In genomic region chr3:48039487-48040190, GRCh38 we compare ENCODE assay signal across 8 cellular contexts. TPM values are rescaled to one million over a fixed set of nuclear protein-coding genes. Genes with fewer than 3 reads are reported as not detected.
DNase-seq lines count a peak whose midpoint lies in the region; ATAC-seq, FAIRE-seq and TF ChIP-seq lines count a peak whose summit lies in the region.

No MANE protein-coding gene starts in this region.

- H3K4me3 ChIP-seq in skeletal muscle satellite cell (ENCODE audit: low read length): no peak overlapping the region
- H3K4me3 ChIP-seq in CD8-positive, alpha-beta memory T cell (ENCODE audit: low read length): no peak overlapping the region

- H3K4me1 ChIP-seq in skeletal muscle satellite cell (ENCODE audit: control insufficient read depth, insufficient read depth, low read length): peaks cover 29% of the 10 kb centered on the region
- H3K4me1 ChIP-seq in CD8-positive, alpha-beta memory T cell (ENCODE audit: insufficient read depth, low read length): peaks cover 2% of the 10 kb centered on the region

- DNase-seq in H54 (ENCODE audit: insufficient read length, low spot score) (peak; percentile 25), T1000 (lab: John Stamatoyannopoulos, UW) (peak; percentile 10), hepatic stellate cell (ENCODE audit: low spot score) (peak; percentile 46), COR-L47 (lab: John Stamatoyannopoulos, UW) (no peak), HEK293T (ENCODE audit: extremely low spot score) (no peak)
- no peak for DNase-seq in CD8-positive, alpha-beta memory T cell

- H3K4me2 ChIP-seq in skeletal muscle satellite cell (ENCODE audit: low read length): peak overlapping the region; percentile 52

- no peak overlapping the region for H3K27ac ChIP-seq in CD8-positive, alpha-beta memory T cell (ENCODE audit: low read depth, low read length)

- POLR2A ChIA-PET in CD8-positive, alpha-beta memory T cell (lab: Charles Lee): no interaction called here
- POLR2A ChIA-PET in HEK293T (lab: Yijun Ruan, JAX): interaction anchor here (0.9 to 1.5 kb wide), 2 partner anchors 13 to 50 kb away, joined by 3 to 6 read pairs; no protein-coding TSS in a partner anchor

- peak; percentile 88 for FAIRE-seq in H54 (lab: Jason Lieb, UNC)

- no peak for TF ChIP-seq POLR2A in H54 (IDR thresholded peaks at IDR 0.05; ENCODE audit: low read depth, low read length)

- peak overlapping the region; percentile 37 for H3K9ac ChIP-seq in skeletal muscle satellite cell (ENCODE audit: low read depth, low read length)

- H3K9me3 ChIP-seq in skeletal muscle satellite cell (replicated peaks; ENCODE audit: low read length): no peaks in the 10 kb centered on the region
- no peaks in the 10 kb centered on the region for H3K9me3 ChIP-seq in CD8-positive, alpha-beta memory T cell (ENCODE audit: low read length)

- peaks cover 14 to 40% (median 30%) of the 10 kb centered on the region in 3 donors for H3K4me1 Mint-ChIP-seq in CD8-positive, alpha-beta memory T cell

- H3K27ac Mint-ChIP-seq in CD8-positive, alpha-beta memory T cell: peak overlapping the region in 4 of 8 donors; percentile 12 to 68 (median 40)

- H3K9me3 Mint-ChIP-seq in CD8-positive, alpha-beta memory T cell: no peaks in the 10 kb centered on the region

- ATAC-seq in HG02973 (IDR thresholded peaks at IDR 0.05; ENCODE audit: unreplicated experiment): no peak

- no peak overlapping the region for H3K4me3 Mint-ChIP-seq in CD8-positive, alpha-beta memory T cell

- no peaks in the 10 kb centered on the region for H3K27me3 Mint-ChIP-seq in CD8-positive, alpha-beta memory T cell

- no peaks in the 10 kb centered on the region for H3K36me3 ChIP-seq in skeletal muscle satellite cell (ENCODE audit: insufficient read depth, low read length)
- H3K36me3 ChIP-seq in CD8-positive, alpha-beta memory T cell (ENCODE audit: insufficient read depth, low read length): no peaks in the 10 kb centered on the region

- H3K27me3 ChIP-seq in skeletal muscle satellite cell (ENCODE audit: control insufficient read depth, insufficient read depth, low read length): no peaks in the 10 kb centered on the region
- H3K27me3 ChIP-seq in CD8-positive, alpha-beta memory T cell (ENCODE audit: insufficient read depth, low read length, poor library complexity, severe bottlenecking): no peaks in the 10 kb centered on the region

- H3K36me3 Mint-ChIP-seq in CD8-positive, alpha-beta memory T cell: peaks cover 0 to 3% (median 3%) of the 10 kb centered on the region in 3 donors

- CTCF ChIA-PET in CD8-positive, alpha-beta memory T cell (lab: Charles Lee): no interaction called here
- CTCF ChIA-PET in HEK293T (lab: Yijun Ruan, JAX): interaction anchor here (0.8 to 1.0 kb wide), 2 partner anchors 69 to 118 kb away, joined by 4 to 6 read pairs; no protein-coding TSS in a partner anchor

TF ChIP-seq in HEK293T, 16 proteins besides CTCF, POLR2A, EP300 and RAD21:
- no peak for TF ChIP-seq LEF1 (IDR thresholded peaks at IDR 0.05; ENCODE audit: borderline replicate concordance)
- no peak for TF ChIP-seq FOXK2 (IDR thresholded peaks at IDR 0.05)
- no peak for TF ChIP-seq BHLHE40 (IDR thresholded peaks at IDR 0.05; ENCODE audit: borderline replicate concordance)
- TF ChIP-seq ARNT (IDR thresholded peaks at IDR 0.05): no peak
- TF ChIP-seq TARDBP (IDR thresholded peaks at IDR 0.05): no peak
- no peak for TF ChIP-seq SUZ12 (IDR thresholded peaks at IDR 0.05)

RNA-seq across cellular contexts. Expression of gene MAP4, which starts 23.4 kb away (rescaled TPM):
- total RNA-seq in skeletal muscle satellite cell (2012; rRNA removed): 102 and 117 TPM in 2 replicates
- 100 to 1,000 TPM; 114 to 117 TPM for total RNA-seq in CD8-positive, alpha-beta memory T cell
- polyA plus RNA-seq in CD8-positive, alpha-beta memory T cell: 55.7 TPM

Comparison
In these comparisons a context has a peak if more than half of its experiments do, and no peak if none do; other contexts are left out.
1. DNase-seq: peak in H54 (single experiment), T1000 (single experiment) and hepatic stellate cell (single experiment); none in CD8-positive, alpha-beta memory T cell (0 of 5), COR-L47 (single experiment) and HEK293T (single experiment).